In the genomic region with DNA sequence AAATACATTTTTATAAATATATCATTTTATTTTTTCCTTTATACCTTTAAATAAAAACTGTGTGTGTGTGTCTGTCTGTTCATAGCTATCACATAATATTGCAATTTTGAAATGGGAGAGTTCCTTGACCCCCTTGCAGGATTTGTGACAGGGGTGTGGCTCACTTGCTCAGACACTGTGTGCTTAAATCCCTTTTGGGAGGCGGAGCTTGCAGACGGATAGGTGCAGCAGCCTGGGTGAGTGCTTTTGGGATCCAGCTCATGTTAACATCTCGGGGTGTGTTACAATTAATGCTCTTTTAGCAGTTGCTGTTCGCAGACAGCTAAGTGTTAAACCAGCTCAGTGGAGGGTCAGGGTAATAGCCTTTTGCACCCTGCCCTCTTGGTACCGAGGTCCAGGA, we compare ENCODE assay signal across 28 cellular contexts.
"Had no signal": no experiment of that assay in that cellular context is flagged by ENCODE, and none has a peak within 500 bp of the region (broad histone marks: within the 10 kb centered on the region; RNA-seq: fewer than 3 reads in every experiment).

No MANE protein-coding gene starts in this region.

- ATAC-seq: stimulated activated effector memory CD8-positive, alpha-beta T cell treated with anti-CD3 and anti-CD28 coated beads, Interleukin-12 subunit alpha, Interleukin-12 subunit beta, amount 100 ng/mL, for 72 hours; stimulated activated memory B cell treated with anti-CD40 and anti-IgM and Interleukin-4, amounts not matched to agents 10 μg/mL and 1 μg/mL and 100 μg/mL, for 72 hours; stimulated activated naive B cell treated with anti-CD40 and anti-IgM and Interleukin-4, amounts not matched to agents 10 μg/mL and 1 μg/mL and 100 μg/mL, for 72 hours; stimulated activated naive CD8-positive, alpha-beta T cell treated with anti-CD3 and anti-CD28 coated beads, Interleukin-15, amount 100 ng/mL, for 72 hours; stimulated activated naive CD8-positive, alpha-beta T cell treated with anti-CD3 and anti-CD28 coated beads, Interleukin-15, Interleukin-2, amounts not matched to agents 100 U/mL and 50 U/mL, for 24 hours; upper lobe of right lung had no signal

- H3K36me3 ChIP-seq: stomach, suprapubic skin, thoracic aorta, thyroid gland, tibial artery, tibial nerve, transverse colon, upper lobe of left lung, upper lobe of right lung, uterus, vagina had no signal

- H3K4me3 Mint-ChIP-seq: stimulated activated effector memory CD8-positive, alpha-beta T cell treated with anti-CD3 and anti-CD28 coated beads, Interleukin-12 subunit alpha, Interleukin-12 subunit beta, amount 100 ng/mL, for 72 hours; stimulated activated memory B cell treated with anti-CD40 and anti-IgM and Interleukin-4, amounts not matched to agents 10 μg/mL and 1 μg/mL and 100 μg/mL, for 72 hours; stimulated activated naive B cell treated with anti-CD40 and anti-IgM and Interleukin-4, amounts not matched to agents 10 μg/mL and 1 μg/mL and 100 μg/mL, for 72 hours; stimulated activated naive CD8-positive, alpha-beta T cell treated with anti-CD3 and anti-CD28 coated beads, Interleukin-15, amount 100 ng/mL, for 72 hours; stimulated activated naive CD8-positive, alpha-beta T cell treated with anti-CD3 and anti-CD28 coated beads, Interleukin-15, Interleukin-2, amounts not matched to agents 100 ng/mL and 50 ng/mL, for 24 hours; type B pancreatic cell had no signal

- H3K27ac Mint-ChIP-seq: stimulated activated effector memory CD8-positive, alpha-beta T cell treated with anti-CD3 and anti-CD28 coated beads, Interleukin-12 subunit alpha, Interleukin-12 subunit beta, amount 100 ng/mL, for 72 hours; stimulated activated memory B cell treated with anti-CD40 and anti-IgM and Interleukin-4, amounts not matched to agents 10 μg/mL and 1 μg/mL and 100 μg/mL, for 72 hours; stimulated activated naive B cell treated with anti-CD40 and anti-IgM and Interleukin-4, amounts not matched to agents 10 μg/mL and 1 μg/mL and 100 μg/mL, for 72 hours; stimulated activated naive CD8-positive, alpha-beta T cell treated with anti-CD3 and anti-CD28 coated beads, Interleukin-15, amount 100 ng/mL, for 72 hours; stimulated activated naive CD8-positive, alpha-beta T cell treated with anti-CD3 and anti-CD28 coated beads, Interleukin-15, Interleukin-2, amounts not matched to agents 100 ng/mL and 50 ng/mL, for 24 hours; type B pancreatic cell had no signal

- H3K27me3 ChIP-seq: stomach, suprapubic skin, testis, thyroid gland, tibial artery, tibial nerve, transverse colon, upper lobe of left lung, upper lobe of right lung, uterus, vagina had no signal

- H3K36me3 Mint-ChIP-seq: stimulated activated effector memory CD8-positive, alpha-beta T cell treated with anti-CD3 and anti-CD28 coated beads, Interleukin-12 subunit alpha, Interleukin-12 subunit beta, amount 100 ng/mL, for 72 hours; stimulated activated memory B cell treated with anti-CD40 and anti-IgM and Interleukin-4, amounts not matched to agents 10 μg/mL and 1 μg/mL and 100 μg/mL, for 72 hours; stimulated activated naive B cell treated with anti-CD40 and anti-IgM and Interleukin-4, amounts not matched to agents 10 μg/mL and 1 μg/mL and 100 μg/mL, for 72 hours; type B pancreatic cell had no signal

- H3K27me3 Mint-ChIP-seq: stimulated activated memory B cell treated with anti-CD40 and anti-IgM and Interleukin-4, amounts not matched to agents 10 μg/mL and 1 μg/mL and 100 μg/mL, for 72 hours; stimulated activated naive B cell treated with anti-CD40 and anti-IgM and Interleukin-4, amounts not matched to agents 10 μg/mL and 1 μg/mL and 100 μg/mL, for 72 hours; stimulated activated naive CD8-positive, alpha-beta T cell treated with anti-CD3 and anti-CD28 coated beads, Interleukin-15, amount 100 ng/mL, for 72 hours; stimulated activated naive CD8-positive, alpha-beta T cell treated with anti-CD3 and anti-CD28 coated beads, Interleukin-15, Interleukin-2, amounts not matched to agents 100 ng/mL and 50 ng/mL, for 24 hours; type B pancreatic cell had no signal

- H3K4me1 ChIP-seq: stomach, suprapubic skin, testis, tibial artery, tibial nerve, transverse colon, upper lobe of left lung, upper lobe of right lung, uterus, vagina had no signal

- H3K27ac ChIP-seq: stomach, suprapubic skin, testis, thoracic aorta, thyroid gland, tibial artery, tibial nerve, transverse colon, upper lobe of left lung, upper lobe of right lung, uterus, vagina had no signal

- H3K4me1 Mint-ChIP-seq: stimulated activated effector memory CD8-positive, alpha-beta T cell treated with anti-CD3 and anti-CD28 coated beads, Interleukin-12 subunit alpha, Interleukin-12 subunit beta, amount 100 ng/mL, for 72 hours; stimulated activated memory B cell treated with anti-CD40 and anti-IgM and Interleukin-4, amounts not matched to agents 10 μg/mL and 1 μg/mL and 100 μg/mL, for 72 hours; stimulated activated naive B cell treated with anti-CD40 and anti-IgM and Interleukin-4, amounts not matched to agents 10 μg/mL and 1 μg/mL and 100 μg/mL, for 72 hours; stimulated activated naive CD8-positive, alpha-beta T cell treated with anti-CD3 and anti-CD28 coated beads, Interleukin-15, amount 100 ng/mL, for 72 hours had no signal

- H3K4me3 ChIP-seq: stomach, suprapubic skin, testis, thoracic aorta, thyroid gland, tibial artery, tibial nerve, transverse colon, upper lobe of left lung, upper lobe of right lung, uterus, vagina had no signal

- H3K9me3 Mint-ChIP-seq: stimulated activated naive B cell treated with anti-CD40 and anti-IgM and Interleukin-4, amounts not matched to agents 10 μg/mL and 1 μg/mL and 100 μg/mL, for 72 hours; stimulated activated naive CD8-positive, alpha-beta T cell treated with anti-CD3 and anti-CD28 coated beads, Interleukin-15, Interleukin-2, amounts not matched to agents 100 ng/mL and 50 ng/mL, for 24 hours had no signal

- DNase-seq: stimulated activated CD4-positive, alpha-beta T cell treated with anti-CD3 and anti-CD28 coated beads, Interleukin-2, amount 100 ng/mL, for 48 hours; stimulated activated CD4-positive, alpha-beta T cell treated with anti-CD3 and anti-CD28 coated beads, Interleukin-4, amount 100 ng/mL, for 1 hour; stimulated activated CD4-positive, alpha-beta T cell treated with anti-CD3 and anti-CD28 coated beads, Interleukin-4, amount 100 ng/mL, for 24 hours; stimulated activated CD4-positive, alpha-beta T cell treated with anti-CD3 and anti-CD28 coated beads, Interleukin-4, amount 100 ng/mL, for 4 hours; stimulated activated CD8-positive, alpha-beta memory T cell treated with anti-CD3 and anti-CD28 coated beads, Interleukin-4, amount 100 ng/mL, for 48 hours; stimulated activated naive B cell treated with anti-CD40 and anti-IgM and Interleukin-4, amounts not matched to agents 10 μg/mL and 1 μg/mL and 100 μg/mL, for 72 hours; stimulated activated naive CD4-positive, alpha-beta T cell; stimulated activated naive CD4-positive, alpha-beta T cell treated with Interleukin-2 at 50 U/mL for 16 hours; stimulated activated naive CD8-positive, alpha-beta T cell treated with anti-CD3 and anti-CD28 coated beads, Interleukin-15, amount 100 ng/mL, for 72 hours; stimulated activated naive CD8-positive, alpha-beta T cell treated with anti-CD3 and anti-CD28 coated beads, Interleukin-15, Interleukin-2, amounts not matched to agents 100 U/mL and 50 U/mL, for 24 hours; stomach; substantia nigra; testis; thyroid gland; tibial artery; transverse colon; trophoblast cell; upper lobe of left lung; upper lobe of right lung; uterus had no signal

- H3K9me3 ChIP-seq: suprapubic skin, testis, thoracic aorta, thyroid gland, tibial artery, transverse colon, upper lobe of right lung, uterus, vagina had no signal
